Comparison of ENCODE assay signal across 1 cellular context in genomic region chr4:77156912-77157858, GRCh38.
TF ChIP-seq lines count a peak whose summit lies in the region.

TSS of gene CCNG2 (plus strand) at chr4:77157207. CDS start at chr4:77158533, 1,326 bp downstream.

TF ChIP-seq in GM12878, 131 proteins besides CTCF, POLR2A, EP300 and RAD21 (continued from another document and continues in another):
- TF ChIP-seq CEBPZ (IDR thresholded peaks at IDR 0.05; ENCODE audit: low read depth, low read length) (no peak), NR2C2 (IDR thresholded peaks at IDR 0.05; ENCODE audit: borderline replicate concordance, control insufficient read depth, insufficient read length, low read depth) (no peak), ZNF217 (IDR thresholded peaks at IDR 0.05) (0 out of 2 replicates have a peak, but pooled peaks have one; percentile 32), WRNIP1 (IDR thresholded peaks at IDR 0.05; ENCODE audit: borderline replicate concordance, low read depth, low read length) (no peak), CHD4 (IDR thresholded peaks at IDR 0.05) (no peak), TCF3 (IDR thresholded peaks at IDR 0.05; ENCODE audit: borderline replicate concordance, insufficient read depth, low read depth, low read length) (0 out of 2 replicates have a peak, but pooled peaks have one; percentile 42), MEF2B (IDR thresholded peaks at IDR 0.05; ENCODE audit: partially characterized antibody, poor library complexity, severe bottlenecking) (peak; percentile 91), SREBF2 (IDR thresholded peaks at IDR 0.05; ENCODE audit: low read length) (0 out of 2 replicates have a peak, but pooled peaks have one; percentile 35), CBFB (IDR thresholded peaks at IDR 0.05; ENCODE audit: low read depth) (peak; percentile 63; the same call in 1 of the 2 replicates), HDGF (IDR thresholded peaks at IDR 0.05) (no peak), RB1 (IDR thresholded peaks at IDR 0.05; ENCODE audit: borderline replicate concordance) (peak; percentile 98), MTA3 (IDR thresholded peaks at IDR 0.05; ENCODE audit: borderline replicate concordance, low read length) (no peak), ZBTB40 (IDR thresholded peaks at IDR 0.05; ENCODE audit: borderline replicate concordance) (peak; percentile 79; the same call in 1 of the 2 replicates), RELB (IDR thresholded peaks at IDR 0.05; ENCODE audit: low read depth) (peak; percentile 94), NBN (IDR thresholded peaks at IDR 0.05) (peak; percentile 99), EGR1 (IDR thresholded peaks at IDR 0.05; ENCODE audit: borderline replicate concordance in 1 of 2, low read depth in 2 of 2, low read length in 2 of 2) (peak in 1 of 2 experiments; percentile 88; a peak in 2 of 3 replicates), ZNF687 (IDR thresholded peaks at IDR 0.05) (peak; percentile 46; the same call in 1 of the 2 replicates), PBX3 (IDR thresholded peaks at IDR 0.05; ENCODE audit: insufficient replicate concordance, low read depth, low read length) (peak; percentile 72), ZNF274 (IDR thresholded peaks at IDR 0.05; ENCODE audit: insufficient read depth, insufficient read length) (no peak), FOS (IDR thresholded peaks at IDR 0.05; ENCODE audit: borderline replicate concordance, extremely low read depth, insufficient read length) (no peak), BRCA1 (IDR thresholded peaks at IDR 0.05; ENCODE audit: low read depth, low read length) (peak; percentile 41; the same call in 1 of the 2 replicates), EZH2 (IDR thresholded peaks at IDR 0.05; ENCODE audit: borderline replicate concordance, control insufficient read depth, low read depth, low read length) (no peak), SMC3 (IDR thresholded peaks at IDR 0.05; ENCODE audit: borderline replicate concordance, low read length) (no peak), MEF2A (IDR thresholded peaks at IDR 0.05; ENCODE audit: insufficient read depth, low read depth, low read length) (no peak), ZBTB4 (CRISPR knock-in tag; IDR thresholded peaks at IDR 0.05) (no peak), SIX5 (IDR thresholded peaks at IDR 0.05; ENCODE audit: low read depth, low read length, severe bottlenecking) (no peak), BACH1 (IDR thresholded peaks at IDR 0.05; ENCODE audit: borderline replicate concordance) (peak; percentile 90), NFYA (IDR thresholded peaks at IDR 0.05; ENCODE audit: borderline replicate concordance, low read depth, low read length) (no peak), SKIL (IDR thresholded peaks at IDR 0.05; ENCODE audit: low read depth, poor library complexity, severe bottlenecking) (peak; percentile 90), PKNOX1 (IDR thresholded peaks at IDR 0.05) (peak; percentile 40), GATAD2B (conservative IDR thresholded peaks at IDR 0.05; ENCODE audit: low read depth) (peak; percentile 89; the same call in 1 of the 2 replicates), TAF1 (IDR thresholded peaks at IDR 0.05; ENCODE audit: borderline replicate concordance, low read depth, low read length) (peak; percentile 59), PAX5 (IDR thresholded peaks at IDR 0.05; ENCODE audit: borderline replicate concordance, low read depth, low read length) (peak; percentile 9; the same call in 1 of the 2 replicates), RCOR1 (conservative IDR thresholded peaks at IDR 0.05; ENCODE audit: low read depth, low read length) (no peak), MYB (IDR thresholded peaks at IDR 0.05; ENCODE audit: borderline replicate concordance, low read depth, low read length) (no peak)
